ENCODE assay signal across 13 cellular contexts in genomic region chr7:129777993-129778769, GRCh38.
DNase-seq lines count a peak whose midpoint lies in the region; ATAC-seq, FAIRE-seq and TF ChIP-seq lines count a peak whose summit lies in the region.
"Had no signal": no experiment of that assay in that cellular context is flagged by ENCODE, and none has a peak within 500 bp of the region (broad histone marks: within the 10 kb centered on the region; RNA-seq: fewer than 3 reads in every experiment).

No MANE protein-coding gene starts in this region.

- DNase-seq in activated T-cell treated with anti-CD3 and anti-CD28 coated beads, Interleukin-2, amount 50 U/mL, for 24 hours, result peak; percentile 36
- DNase-seq in activated T-cell treated with anti-CD3 and anti-CD28 coated beads for 4 hours, result no peak
- DNase-seq in RWPE2 (ENCODE audit: low spot score), result no peak
- DNase-seq in glutamatergic neuron, result no peak
- DNase-seq in retina, result peak; percentile 71
- DNase-seq in D721Med (ENCODE audit: insufficient read length, low spot score), result no peak
- no peak for DNase-seq in activated CD4-positive, CD25-positive, alpha-beta regulatory T cell (lab: John Stamatoyannopoulos, UW)
- DNase-seq: GF-D8, HFFc6 had no signal

- peaks cover 24% of the 10 kb centered on the region for H3K27me3 ChIP-seq in RWPE2 (ENCODE audit: insufficient read depth, poor library complexity, severe bottlenecking)

- H3K9me3 Mint-ChIP-seq in activated T-cell treated with anti-CD3 and anti-CD28 coated beads, Interleukin-2, amount 50 U/mL, for 24 hours, result no peaks in the 10 kb centered on the region
- peaks cover 35% of the 10 kb centered on the region for H3K9me3 Mint-ChIP-seq in glutamatergic neuron (ENCODE audit: unreplicated experiment)
- H3K9me3 Mint-ChIP-seq: HFFc6 had no signal

- H3K36me3 Mint-ChIP-seq in activated T-cell treated with anti-CD3 and anti-CD28 coated beads, Interleukin-2, amount 50 U/mL, for 24 hours (ENCODE audit: low read depth), result no peaks in the 10 kb centered on the region
- no peaks in the 10 kb centered on the region for H3K36me3 Mint-ChIP-seq in glutamatergic neuron (ENCODE audit: unreplicated experiment)

- peaks cover 56% of the 10 kb centered on the region for H3K27me3 Mint-ChIP-seq in activated T-cell treated with anti-CD3 and anti-CD28 coated beads, Interleukin-2, amount 50 U/mL, for 24 hours
- peaks cover 42% of the 10 kb centered on the region for H3K27me3 Mint-ChIP-seq in glutamatergic neuron (ENCODE audit: unreplicated experiment)

- no peaks in the 10 kb centered on the region for H3K36me3 ChIP-seq in RWPE2 (ENCODE audit: low read depth)

- H3K4me3 ChIP-seq in RWPE2 (ENCODE audit: severe bottlenecking), result peak overlapping the region; percentile 77
- H3K4me3 ChIP-seq: lung had no signal

- no peak for ATAC-seq in RWPE2 (ENCODE audit: low read depth)
- ATAC-seq in GM19395 (IDR thresholded peaks at IDR 0.05; ENCODE audit: unreplicated experiment), result no peak
- ATAC-seq: activated CD4-positive, CD25-positive, alpha-beta regulatory T cell treated with anti-CD3 and anti-CD28 coated beads, Interleukin-2, amount 50 U/mL, for 24 hours had no signal

- peak overlapping the region; percentile 54 for H3K4me3 Mint-ChIP-seq in activated T-cell treated with anti-CD3 and anti-CD28 coated beads, Interleukin-2, amount 50 U/mL, for 24 hours
- H3K4me3 Mint-ChIP-seq in glutamatergic neuron (ENCODE audit: unreplicated experiment), result peak overlapping the region; percentile 95
- H3K4me3 Mint-ChIP-seq: HFFc6 had no signal

- peaks cover 4% of the 10 kb centered on the region for H3K4me1 ChIP-seq in RWPE2 (ENCODE audit: insufficient read depth, poor library complexity, severe bottlenecking)

- TF ChIP-seq CTCF in RWPE2 (IDR thresholded peaks at IDR 0.05; ENCODE audit: poor library complexity, severe bottlenecking) (no peak), glutamatergic neuron (IDR thresholded peaks at IDR 0.05; ENCODE audit: partially characterized antibody, unreplicated experiment) (no peak), D721Med (IDR thresholded peaks at IDR 0.05; ENCODE audit: insufficient read depth, missing control alignments) (no peak)

- H3K4me1 Mint-ChIP-seq in activated T-cell treated with anti-CD3 and anti-CD28 coated beads, Interleukin-2, amount 50 U/mL, for 24 hours (ENCODE audit: low read depth), result peaks cover 25% of the 10 kb centered on the region
- peaks cover 24% of the 10 kb centered on the region for H3K4me1 Mint-ChIP-seq in glutamatergic neuron (ENCODE audit: low read depth, unreplicated experiment)

- no peak for FAIRE-seq in D721Med (lab: Jason Lieb, UNC)
- FAIRE-seq: RCC 7860 had no signal

- no peaks in the 10 kb centered on the region for H3K9me3 ChIP-seq in RWPE2 (ENCODE audit: severe bottlenecking)

- no peak overlapping the region for H3K27ac Mint-ChIP-seq in activated T-cell treated with anti-CD3 and anti-CD28 coated beads, Interleukin-2, amount 50 U/mL, for 24 hours
- peak overlapping the region; percentile 90 for H3K27ac Mint-ChIP-seq in glutamatergic neuron (ENCODE audit: unreplicated experiment)
- H3K27ac Mint-ChIP-seq: HFFc6 had no signal

- H3K27ac ChIP-seq in RWPE2 (ENCODE audit: poor library complexity, severe bottlenecking), result no peak overlapping the region

Comparison
In these comparisons a context has a peak if more than half of its experiments do, and no peak if none do; other contexts are left out.
1. DNase-seq: peak in activated T-cell treated with anti-CD3 and anti-CD28 coated beads, Interleukin-2, amount 50 U/mL, for 24 hours (single experiment) and retina (single experiment); none in activated T-cell treated with anti-CD3 and anti-CD28 coated beads for 4 hours (single experiment), RWPE2 (single experiment), glutamatergic neuron (single experiment), D721Med (single experiment) and activated CD4-positive, CD25-positive, alpha-beta regulatory T cell (0 of 4).